7 cellular contexts compared by ENCODE assay signal in the genomic region with DNA sequence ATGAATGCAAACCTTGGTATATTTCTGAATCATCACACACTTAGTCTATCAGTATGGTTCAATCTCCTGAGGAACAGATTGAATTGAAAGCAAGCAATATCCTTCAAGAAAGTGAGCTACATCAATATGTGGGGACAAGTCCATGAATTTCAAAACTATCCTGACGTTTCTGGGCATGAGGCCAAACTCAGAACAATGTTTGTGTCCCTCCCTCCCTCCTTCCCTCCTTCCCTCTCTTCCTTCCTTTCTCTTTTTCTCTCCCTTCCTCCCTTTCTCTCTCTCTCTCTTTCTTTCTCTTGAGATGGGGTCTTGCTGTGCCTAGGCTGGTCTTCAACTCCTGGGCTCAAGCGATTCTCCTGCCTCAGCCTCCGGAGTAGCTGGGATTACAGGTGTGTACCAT. TPM values are rescaled to one million over a fixed set of nuclear protein-coding genes. Genes with fewer than 3 reads are reported as not detected.
A peak's percentile ranks its signal among the peaks of the same experiment; 100 is the strongest.
DNase-seq lines count a peak whose midpoint lies in the region; ATAC-seq and TF ChIP-seq lines count a peak whose summit lies in the region.

No MANE protein-coding gene starts in this region.

- peaks cover 38% of the 10 kb centered on the region for H3K79me2 ChIP-seq in Loucy (ENCODE audit: insufficient read depth, low read length)

- no peak for TF ChIP-seq CTCF in Loucy (conservative IDR thresholded peaks at IDR 0.05; ENCODE audit: low read length)

- H3K27me3 ChIP-seq in Loucy (ENCODE audit: insufficient read depth, low read length, poor library complexity, severe bottlenecking) = no peaks in the 10 kb centered on the region

- H3K4me2 ChIP-seq in Loucy (ENCODE audit: low read depth, low read length, poor library complexity, severe bottlenecking) = peak overlapping the region; percentile 23

- H3K36me3 ChIP-seq in Loucy (ENCODE audit: insufficient read depth, low read length) = no peaks in the 10 kb centered on the region

- ATAC-seq in GM18867 (IDR thresholded peaks at IDR 0.05; ENCODE audit: unreplicated experiment) = peak; percentile 1
- ATAC-seq in left colon = no peak

- intact Hi-C loops in left colon (cut with DNase I, micrococcal nuclease) = loop anchor here in 1 of 2 donors (10.0 kb wide), 1 partner anchor 76 kb away; the partner anchor contains the start of gene SNX14

- H3K9me2 ChIP-seq in Loucy (replicated peaks; ENCODE audit: low read depth, low read length) = no peaks in the 10 kb centered on the region

- peak; percentile 60 for DNase-seq in astrocyte of the hippocampus (ENCODE audit: low read depth, low spot score)
- peak; percentile 33 for DNase-seq in myocyte (ENCODE audit: low read depth)
- no peak for DNase-seq in left colon
- DNase-seq in AML-193 (lab: John Stamatoyannopoulos, UW) = no peak
- no peak for DNase-seq in activated CD4-positive, CD25-positive, alpha-beta regulatory T cell (lab: John Stamatoyannopoulos, UW)

- peaks cover 7% of the 10 kb centered on the region; the same call in 1 of the 2 replicates for H3F3A ChIP-seq in Loucy (ENCODE audit: low read depth)

- no peak overlapping the region for H3K9ac ChIP-seq in Loucy (ENCODE audit: low read depth, low read length, poor library complexity, severe bottlenecking)

- H3K4me1 ChIP-seq in Loucy (ENCODE audit: insufficient read depth, low read length, poor library complexity, severe bottlenecking) = peaks cover 31% of the 10 kb centered on the region

- H3K9me3 ChIP-seq in Loucy (ENCODE audit: insufficient read depth, low read depth, low read length) = no peaks in the 10 kb centered on the region

- no peak overlapping the region for H3K4me3 ChIP-seq in Loucy (ENCODE audit: low read length, poor library complexity, severe bottlenecking)

- peaks cover 59% of the 10 kb centered on the region for H4K20me1 ChIP-seq in Loucy (ENCODE audit: insufficient read depth, low read length, poor library complexity, severe bottlenecking)

- H2AFZ ChIP-seq in Loucy (ENCODE audit: low read length) = no peak overlapping the region

RNA-seq across cellular contexts. Expression of gene SYNCRIP, which starts 27.9 kb away (rescaled TPM):
- total RNA-seq in myocyte (76.5 and 91.3 TPM in 2 replicates), left colon (10 to 100 TPM; 62.2 to 76.8 TPM)
- 66.1 TPM for polyA plus RNA-seq in myocyte (2012)

Comparison
In these comparisons a context has a peak if more than half of its experiments do, and no peak if none do; other contexts are left out.
1. DNase-seq: peak in astrocyte of the hippocampus (single experiment) and myocyte (single experiment); none in left colon (0 of 2), AML-193 (0 of 2) and activated CD4-positive, CD25-positive, alpha-beta regulatory T cell (0 of 4).